In the genomic region with DNA sequence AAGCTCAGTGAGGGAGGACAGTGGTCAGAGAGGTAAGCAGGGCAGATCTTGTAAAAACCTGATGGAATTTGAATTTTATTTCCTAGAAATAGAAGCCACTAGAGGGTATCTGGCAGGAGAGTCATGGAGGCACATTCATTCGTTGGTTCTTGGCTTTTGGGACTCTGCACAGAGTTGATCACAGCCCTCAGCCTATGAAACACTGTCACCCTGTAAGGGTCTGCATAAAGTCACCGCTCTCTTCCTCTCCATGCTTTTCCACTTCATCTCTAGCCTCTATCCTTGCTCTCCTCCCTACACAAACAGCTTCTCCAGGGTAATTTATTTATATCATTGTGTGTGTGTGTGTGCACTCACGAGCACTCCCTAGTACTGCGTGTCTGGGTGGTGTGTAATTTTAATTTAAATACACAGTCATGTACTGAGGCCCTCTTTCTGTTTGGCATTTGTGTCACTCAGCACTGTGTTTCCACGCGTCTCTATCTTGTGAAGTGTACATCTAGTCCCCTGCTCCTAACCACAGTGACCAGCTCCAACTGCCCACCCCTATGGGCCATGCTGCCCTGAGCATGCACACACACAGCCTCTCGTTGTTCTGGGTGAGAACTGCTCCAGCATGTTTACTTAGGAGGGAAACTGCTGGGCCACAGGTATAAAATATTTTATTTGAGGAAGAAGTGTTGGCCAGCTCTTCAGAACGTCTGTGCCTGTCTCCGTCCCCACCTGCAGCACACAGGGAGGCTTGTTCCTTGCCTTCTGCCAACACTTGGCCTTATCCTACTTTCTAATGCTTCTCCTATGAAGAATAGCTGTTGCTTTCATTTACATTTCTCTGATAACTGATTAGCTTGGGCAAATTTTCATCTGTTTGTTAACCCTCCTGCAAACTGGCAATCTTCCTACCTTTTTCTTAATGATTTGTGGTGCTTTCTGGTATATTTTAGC, we compare ENCODE assay signal across 18 cellular contexts. TPM values are rescaled to one million over a fixed set of nuclear protein-coding genes. Genes with fewer than 3 reads are reported as not detected.
DNase-seq lines count a peak whose midpoint lies in the region; ATAC-seq and TF ChIP-seq lines count a peak whose summit lies in the region.
"Had no signal": no experiment of that assay in that cellular context is flagged by ENCODE, and none has a peak within 500 bp of the region (broad histone marks: within the 10 kb centered on the region; RNA-seq: fewer than 3 reads in every experiment).

No MANE protein-coding gene starts in this region.

- peak overlapping the region; percentile 25; the same call in 1 of the 2 replicates for H3K27ac ChIP-seq in VCaP
- H3K27ac ChIP-seq: cardiac muscle cell, dorsolateral prefrontal cortex had no signal

- H3K9me3 Mint-ChIP-seq in stimulated activated naive B cell treated with anti-CD40 and anti-IgM and Interleukin-4, amounts not matched to agents 10 μg/mL and 1 μg/mL and 100 μg/mL, for 72 hours = no peaks in the 10 kb centered on the region
- H3K9me3 Mint-ChIP-seq: activated naive CD8-positive, alpha-beta T cell treated with anti-CD3 and anti-CD28 coated beads, Interleukin-2, amount 50 U/mL, for 24 hours; activated T-cell treated with anti-CD3 and anti-CD28 coated beads, Interleukin-2, amount 50 U/mL, for 72 hours had no signal

- H3K4me1 Mint-ChIP-seq in stimulated activated naive B cell treated with anti-CD40 and anti-IgM and Interleukin-4, amounts not matched to agents 10 μg/mL and 1 μg/mL and 100 μg/mL, for 72 hours = peaks cover 33 to 51% of the 10 kb centered on the region in 2 donors

- intact Hi-C loops in left colon (cut with DNase I, micrococcal nuclease) = no loop called here

- peak overlapping the region; percentile 0 for H3K27ac Mint-ChIP-seq in stimulated activated naive B cell treated with anti-CD40 and anti-IgM and Interleukin-4, amounts not matched to agents 10 μg/mL and 1 μg/mL and 100 μg/mL, for 72 hours
- H3K27ac Mint-ChIP-seq: activated naive CD8-positive, alpha-beta T cell treated with anti-CD3 and anti-CD28 coated beads, Interleukin-2, amount 50 U/mL, for 24 hours; activated T-cell treated with anti-CD3 and anti-CD28 coated beads, Interleukin-2, amount 50 U/mL, for 72 hours had no signal

- no peak for TF ChIP-seq CTCF in VCaP (conservative IDR thresholded peaks at IDR 0.05)

- peaks cover 4 to 34% of the 10 kb centered on the region in 2 donors for H3K36me3 Mint-ChIP-seq in stimulated activated naive B cell treated with anti-CD40 and anti-IgM and Interleukin-4, amounts not matched to agents 10 μg/mL and 1 μg/mL and 100 μg/mL, for 72 hours

- H3K27me3 Mint-ChIP-seq in stimulated activated naive B cell treated with anti-CD40 and anti-IgM and Interleukin-4, amounts not matched to agents 10 μg/mL and 1 μg/mL and 100 μg/mL, for 72 hours = no peaks in the 10 kb centered on the region

- DNase-seq in activated effector memory CD4-positive, alpha-beta T cell treated with anti-CD3 and anti-CD28 coated beads, Interleukin-2, amount 50 U/mL, for 16 hours = peak; percentile 31
- no peak for DNase-seq in activated effector memory CD4-positive, alpha-beta T cell treated with Interleukin-2 at 50 U/mL for 16 hours
- DNase-seq in left colon (peak in 1 of 2 donors; percentile 16), amygdala (lab: John Stamatoyannopoulos, UW) (no peak), Ammon's horn (ENCODE audit: low spot score) (no peak)
- DNase-seq in stimulated activated naive B cell treated with anti-CD40 and anti-IgM and Interleukin-4, amounts not matched to agents 10 μg/mL and 1 μg/mL and 100 μg/mL, for 72 hours = no peak
- DNase-seq: activated naive CD8-positive, alpha-beta T cell treated with anti-CD3 and anti-CD28 coated beads, Interleukin-2, amount 50 U/mL, for 24 hours; activated T-cell treated with anti-CD3 and anti-CD28 coated beads, Interleukin-2, amount 50 U/mL, for 72 hours; DMS153; HCEC 1CT; NCI-H1105; NCI-H2107; NCI-H524; T-helper 2 cell had no signal

- ATAC-seq in left colon (peak; percentile 6), GM19452 (IDR thresholded peaks at IDR 0.05; ENCODE audit: unreplicated experiment) (no peak)
- ATAC-seq in stimulated activated naive B cell treated with anti-CD40 and anti-IgM and Interleukin-4, amounts not matched to agents 10 μg/mL and 1 μg/mL and 100 μg/mL, for 72 hours (replicated peaks) = no peak
- ATAC-seq: activated naive CD8-positive, alpha-beta T cell treated with anti-CD3 and anti-CD28 coated beads, Interleukin-2, amount 50 U/mL, for 24 hours; activated T-cell treated with anti-CD3 and anti-CD28 coated beads, Interleukin-2, amount 50 U/mL, for 72 hours had no signal

- H3K4me3 Mint-ChIP-seq in stimulated activated naive B cell treated with anti-CD40 and anti-IgM and Interleukin-4, amounts not matched to agents 10 μg/mL and 1 μg/mL and 100 μg/mL, for 72 hours = no peak overlapping the region
- H3K4me3 Mint-ChIP-seq: activated naive CD8-positive, alpha-beta T cell treated with anti-CD3 and anti-CD28 coated beads, Interleukin-2, amount 50 U/mL, for 24 hours; activated T-cell treated with anti-CD3 and anti-CD28 coated beads, Interleukin-2, amount 50 U/mL, for 72 hours had no signal

RNA-seq across cellular contexts. Expression of gene KCNQ1OT1, which starts 4.5 kb away (rescaled TPM):
- 1 to 10 TPM; 1.1 to 1.9 TPM for total RNA-seq in left colon
